8 cellular contexts compared by ENCODE assay signal in genomic region chr19:29672933-29673336, GRCh38. TPM values are rescaled to one million over a fixed set of nuclear protein-coding genes. Genes with fewer than 3 reads are reported as not detected.
DNase-seq lines count a peak whose midpoint lies in the region; ATAC-seq and TF ChIP-seq lines count a peak whose summit lies in the region.

No MANE protein-coding gene starts in this region.

- peak overlapping the region; percentile 92 for H3K27ac ChIP-seq in CD4-positive, alpha-beta memory T cell (ENCODE audit: low read depth, low read length)
- H3K27ac ChIP-seq in neuronal stem cell (replicated peaks; ENCODE audit: low read length) (no peak overlapping the region), upper lobe of left lung (peak overlapping the region; percentile 11 to 75 (median 33))

- no peaks in the 10 kb centered on the region for H3K9me3 ChIP-seq in CD4-positive, alpha-beta memory T cell (ENCODE audit: control insufficient read depth in 1 of 2, low read length in 2 of 2)
- H3K9me3 ChIP-seq in neuronal stem cell (replicated peaks in 1 of 2; ENCODE audit: control insufficient read depth in 2 of 2, insufficient read depth in 1 of 2, low read depth in 1 of 2, low read length in 2 of 2) (no peaks in the 10 kb centered on the region), upper lobe of left lung (no peaks in the 10 kb centered on the region)

- H3K9ac ChIP-seq in neuronal stem cell (ENCODE audit: low read depth, low read length, poor library complexity), result no peak overlapping the region

- no peaks in the 10 kb centered on the region for H3K9me3 Mint-ChIP-seq in CD4-positive, alpha-beta memory T cell
- H3K9me3 Mint-ChIP-seq in MCF 10A (ENCODE audit: unreplicated experiment), result no peaks in the 10 kb centered on the region

- no peak overlapping the region for H4K8ac ChIP-seq in neuronal stem cell (ENCODE audit: low read depth, low read length)

- no peak overlapping the region for H2AK5ac ChIP-seq in neuronal stem cell (ENCODE audit: low read depth, low read length)

- H3K14ac ChIP-seq in neuronal stem cell (ENCODE audit: low read length), result no peak overlapping the region

- no peaks in the 10 kb centered on the region for H3K27me3 Mint-ChIP-seq in CD4-positive, alpha-beta memory T cell
- H3K27me3 Mint-ChIP-seq in MCF 10A (ENCODE audit: insufficient read depth, unreplicated experiment), result no peaks in the 10 kb centered on the region

- no peak for TF ChIP-seq POLR2A in upper lobe of left lung (IDR thresholded peaks at IDR 0.05)

- H3K36me3 ChIP-seq in CD4-positive, alpha-beta memory T cell (ENCODE audit: insufficient read depth, low read length), result peaks cover 35% of the 10 kb centered on the region
- H3K36me3 ChIP-seq in neuronal stem cell (replicated peaks in 1 of 2; ENCODE audit: control insufficient read depth in 2 of 2, insufficient read depth in 2 of 2, low read length in 2 of 2), result peaks cover 2 to 8% of the 10 kb centered on the region in 2 donors
- peaks cover 3 to 41% (median 23%) of the 10 kb centered on the region in 4 donors for H3K36me3 ChIP-seq in upper lobe of left lung

- intact Hi-C loops in CD4-positive, alpha-beta memory T cell (cut with micrococcal nuclease), result loop anchor here (1.0 kb wide), 1 partner anchor 8 kb away; the partner anchor contains the start of gene PLEKHF1
- intact Hi-C loops in MCF 10A (cut with micrococcal nuclease), result no loop called here

- peak; percentile 88 to 95 (median 90) for DNase-seq in CD4-positive, alpha-beta memory T cell
- DNase-seq in activated CD8-positive, alpha-beta memory T cell treated with anti-CD3 and anti-CD28 coated beads, Interleukin-2, amount 50 U/mL, for 48 hours, result peak; percentile 87
- DNase-seq in neuronal stem cell (ENCODE audit: low spot score), result no peak
- no peak for DNase-seq in upper lobe of left lung
- no peak for DNase-seq in amniotic stem cell (lab: John Stamatoyannopoulos, UW)
- no peak for DNase-seq in MCF 10A (ENCODE audit: unreplicated experiment)

- H3K36me3 Mint-ChIP-seq in CD4-positive, alpha-beta memory T cell, result peaks cover 27 to 56% of the 10 kb centered on the region in 2 donors
- H3K36me3 Mint-ChIP-seq in MCF 10A (ENCODE audit: insufficient read depth, unreplicated experiment), result peaks cover 14% of the 10 kb centered on the region

- H2BK120ac ChIP-seq in neuronal stem cell (ENCODE audit: low read depth, low read length), result no peak overlapping the region

- H3K23ac ChIP-seq in neuronal stem cell (ENCODE audit: low read depth, low read length, poor library complexity), result peak overlapping the region; percentile 29

- peak overlapping the region; percentile 78 for H2BK5ac ChIP-seq in neuronal stem cell (ENCODE audit: low read length)

- CTCF ChIA-PET in CD4-positive, alpha-beta memory T cell (lab: Charles Lee; ENCODE audit: partially characterized antibody), result interaction anchor here (1.1 to 10.6 kb wide), 12 partner anchors 6 to 64 kb away, joined by 3 to 96 read pairs (median 23); partner anchors contain the start of genes C19orf12, PLEKHF1 and POP4
- CTCF ChIA-PET in MCF 10A (lab: Yijun Ruan, JAX), result interaction anchor here (0.6 to 1.8 kb wide), 6 partner anchors 40 to 388 kb away, joined by 3 to 10 read pairs (median 4); no protein-coding TSS in a partner anchor

- H3K27ac Mint-ChIP-seq in CD4-positive, alpha-beta memory T cell, result peak overlapping the region; percentile 93 to 100 (median 98)
- H3K27ac Mint-ChIP-seq in MCF 10A (ENCODE audit: low read depth, unreplicated experiment), result no peak overlapping the region

- no peak overlapping the region for H4K91ac ChIP-seq in neuronal stem cell (ENCODE audit: low read depth, low read length, poor library complexity)

- H3K4me3 ChIP-seq in CD4-positive, alpha-beta memory T cell (ENCODE audit: low read length in 2 of 2), result peak overlapping the region; percentile 46 to 55
- H3K4me3 ChIP-seq in neuronal stem cell (ENCODE audit: low read length in 2 of 2) (no peak overlapping the region), upper lobe of left lung (no peak overlapping the region)

- BruUV-seq in MCF 10A (replicated peaks; lab: Mats Ljungman, UMichigan), result no TSS peak

- no peak overlapping the region for H2BK12ac ChIP-seq in neuronal stem cell (ENCODE audit: low read length)

- H3K27me3 ChIP-seq in CD4-positive, alpha-beta memory T cell (ENCODE audit: insufficient read depth, low read length), result no peaks in the 10 kb centered on the region
- H3K27me3 ChIP-seq in neuronal stem cell (ENCODE audit: control insufficient read depth in 3 of 3, insufficient read depth in 3 of 3, low read depth in 1 of 3, low read length in 3 of 3), result no peaks in the 10 kb centered on the region
- H3K27me3 ChIP-seq in upper lobe of left lung, result no peaks in the 10 kb centered on the region

- peaks cover 99% of the 10 kb centered on the region for H3K4me1 ChIP-seq in CD4-positive, alpha-beta memory T cell (ENCODE audit: insufficient read depth, low read length)
- H3K4me1 ChIP-seq in neuronal stem cell (ENCODE audit: control insufficient read depth in 2 of 2, insufficient read depth in 1 of 2, low read depth in 1 of 2, low read length in 2 of 2) (peaks cover 2 to 4% of the 10 kb centered on the region in 2 donors), upper lobe of left lung (peaks cover 43 to 74% (median 60%) of the 10 kb centered on the region in 4 donors)

- no peak overlapping the region for H3K4ac ChIP-seq in neuronal stem cell (ENCODE audit: low read length)

- peak; percentile 35 for ATAC-seq in HG02852 (IDR thresholded peaks at IDR 0.05; ENCODE audit: unreplicated experiment)
- ATAC-seq in upper lobe of left lung (ENCODE audit: low FRiP score in 2 of 2), result no peak
- ATAC-seq in HG03280 (IDR thresholded peaks at IDR 0.05; ENCODE audit: unreplicated experiment), result no peak

- peak overlapping the region; percentile 62 to 96 (median 80) for H3K4me3 Mint-ChIP-seq in CD4-positive, alpha-beta memory T cell
- H3K4me3 Mint-ChIP-seq in MCF 10A (ENCODE audit: unreplicated experiment), result no peak overlapping the region

- H3K4me2 ChIP-seq in neuronal stem cell (ENCODE audit: insufficient read depth, low read length, poor library complexity, severe bottlenecking), result no peak overlapping the region

- H2BK15ac ChIP-seq in neuronal stem cell (ENCODE audit: low read length), result peak overlapping the region; percentile 27

- TF ChIP-seq CTCF in upper lobe of left lung (IDR thresholded peaks at IDR 0.05) (no peak), MCF 10A (IDR thresholded peaks at IDR 0.05; ENCODE audit: unreplicated experiment) (no peak)

- H2AFZ ChIP-seq in neuronal stem cell (ENCODE audit: low read length), result no peak overlapping the region

- H3K18ac ChIP-seq in neuronal stem cell (ENCODE audit: low read length), result no peak overlapping the region

- POLR2A ChIA-PET in CD4-positive, alpha-beta memory T cell (lab: Charles Lee; ENCODE audit: partially characterized antibody), result interaction anchor here (0.9 to 5.4 kb wide), 17 partner anchors 8 to 269 kb away, joined by 3 to 105 read pairs (median 12); partner anchors contain the start of genes C19orf12, PLEKHF1, POP4 and URI1
- POLR2A ChIA-PET in MCF 10A (lab: Yijun Ruan, JAX), result interaction anchor here (1.2 kb wide), 1 partner anchor 67 kb away, joined by 3 read pairs; the partner anchor contains the start of gene POP4

- H3K4me1 Mint-ChIP-seq in CD4-positive, alpha-beta memory T cell, result peaks cover 55 to 97% (median 78%) of the 10 kb centered on the region in 4 donors
- H3K4me1 Mint-ChIP-seq in MCF 10A (ENCODE audit: insufficient read depth, unreplicated experiment), result peaks cover 18% of the 10 kb centered on the region

- no peak for TF ChIP-seq EP300 in upper lobe of left lung (IDR thresholded peaks at IDR 0.05)

- H3K79me1 ChIP-seq in neuronal stem cell (ENCODE audit: low read depth, low read length), result no peaks in the 10 kb centered on the region

- WGBS in neuronal stem cell (ENCODE audit: extremely low coverage in 2 of 2, insufficient read length in 2 of 2, insufficient replicate concordance in 1 of 2), 2 donors, result no CpG with 5 or more reads among the region's 11 CpGs
- 75 to 88% methylated on average over 10 to 11 of the region's 11 CpGs for WGBS in upper lobe of left lung, 2 donors

RNA-seq across cellular contexts. Expression of gene PLEKHF1, which starts 7.7 kb away (rescaled TPM):
- total RNA-seq in CD4-positive, alpha-beta memory T cell, result 10 to 100 TPM; 31.2 to 32.4 TPM
- polyA plus RNA-seq in CD4-positive, alpha-beta memory T cell, result 10 to 100 TPM; 15.3 to 36.0 TPM
- polyA plus RNA-seq in neuronal stem cell (2013, experiment 1 of 2), result 1.0 TPM
- polyA plus RNA-seq in neuronal stem cell (2013, experiment 2 of 2), result 0.96 TPM
- total RNA-seq in upper lobe of left lung, result 10 to 100 TPM; 10.6 to 21.0 (median 14.2) TPM
- 2.9 and 9.6 TPM in 2 replicates for total RNA-seq in MCF 10A (2022)

RNA-seq across cellular contexts. Expression of gene C19orf12, which starts 42.1 kb away (rescaled TPM):
- 10 to 100 TPM; 29.3 to 30.1 TPM for total RNA-seq in CD4-positive, alpha-beta memory T cell
- polyA plus RNA-seq in CD4-positive, alpha-beta memory T cell, result 10 to 100 TPM; 22.7 to 23.6 TPM
- polyA plus RNA-seq in neuronal stem cell (2013, experiment 1 of 2), result 20.8 TPM
- 20.7 TPM for polyA plus RNA-seq in neuronal stem cell (2013, experiment 2 of 2)
- total RNA-seq in upper lobe of left lung (10 to 100 TPM; 11.4 to 30.4 (median 21.4) TPM), MCF 10A (2022) (20.2 and 21.6 TPM in 2 replicates)

Comparison
In these comparisons a context has a peak if more than half of its experiments do, and no peak if none do; other contexts are left out.
1. DNase-seq: peak in CD4-positive, alpha-beta memory T cell (5 of 5) and activated CD8-positive, alpha-beta memory T cell treated with anti-CD3 and anti-CD28 coated beads, Interleukin-2, amount 50 U/mL, for 48 hours (single experiment); none in neuronal stem cell (single experiment), upper lobe of left lung (0 of 2), amniotic stem cell (single experiment) and MCF 10A (single experiment).
2. H3K4me3 ChIP-seq: peak in CD4-positive, alpha-beta memory T cell (2 of 2); none in neuronal stem cell (0 of 2) and upper lobe of left lung (0 of 4).